10 cellular contexts compared by ENCODE assay signal in genomic region chr3:137110392-137110996, GRCh38.
A peak's percentile ranks its signal among the peaks of the same experiment; 100 is the strongest.
DNase-seq lines count a peak whose midpoint lies in the region; ATAC-seq and TF ChIP-seq lines count a peak whose summit lies in the region.
"Had no signal": no experiment of that assay in that cellular context is flagged by ENCODE, and none has a peak within 500 bp of the region (broad histone marks: within the 10 kb centered on the region; RNA-seq: fewer than 3 reads in every experiment).

No MANE protein-coding gene starts in this region.

- DNase-seq in DMS53 (lab: John Stamatoyannopoulos, UW) (peak; percentile 67), M059J (ENCODE audit: low read depth) (peak; percentile 49), WERI-Rb-1 (peak; percentile 21), kidney glomerular epithelial cell (lab: John Stamatoyannopoulos, UW) (peak; percentile 6)
- DNase-seq in activated naive CD4-positive, alpha-beta T cell (lab: John Stamatoyannopoulos, UW): no peak
- no peak for DNase-seq in NK-92 treated with Interleukin-12 subunit alpha and Interleukin-12 subunit beta, amount 100 ng/mL, for 24 hours (lab: John Stamatoyannopoulos, UW)
- DNase-seq: activated B cell treated with CpG ODN at 0.5 μM for 24 hours had no signal

- no peak overlapping the region for H3K4me3 ChIP-seq in WERI-Rb-1 (ENCODE audit: low read depth, low read length)
- H3K4me3 ChIP-seq: skin epidermis had no signal

- no peaks in the 10 kb centered on the region for H3K36me3 ChIP-seq in WERI-Rb-1

- H3K27me3 ChIP-seq in WERI-Rb-1 (ENCODE audit: insufficient read depth, low read depth, severe bottlenecking): no peaks in the 10 kb centered on the region

- TF ChIP-seq CTCF in WERI-Rb-1 (IDR thresholded peaks at IDR 0.05; ENCODE audit: low read depth, low read length): peak; percentile 71

- no peaks in the 10 kb centered on the region for H3K9me3 ChIP-seq in WERI-Rb-1 (ENCODE audit: severe bottlenecking)

- ATAC-seq in GM19452 (IDR thresholded peaks at IDR 0.05; ENCODE audit: unreplicated experiment) (peak; percentile 84), GM21737 (IDR thresholded peaks at IDR 0.05; ENCODE audit: unreplicated experiment) (no peak)

- no peak overlapping the region for H3K27ac ChIP-seq in WERI-Rb-1
- H3K27ac ChIP-seq: skin epidermis had no signal

Comparison
In these comparisons a context has a peak if more than half of its experiments do, and no peak if none do; other contexts are left out.
1. DNase-seq: peak in DMS53 (single experiment), M059J (single experiment), WERI-Rb-1 (single experiment) and kidney glomerular epithelial cell (single experiment); none in activated naive CD4-positive, alpha-beta T cell (0 of 4) and NK-92 treated with Interleukin-12 subunit alpha and Interleukin-12 subunit beta, amount 100 ng/mL, for 24 hours (single experiment).